9 cellular contexts compared by ENCODE assay signal in the genomic region with DNA sequence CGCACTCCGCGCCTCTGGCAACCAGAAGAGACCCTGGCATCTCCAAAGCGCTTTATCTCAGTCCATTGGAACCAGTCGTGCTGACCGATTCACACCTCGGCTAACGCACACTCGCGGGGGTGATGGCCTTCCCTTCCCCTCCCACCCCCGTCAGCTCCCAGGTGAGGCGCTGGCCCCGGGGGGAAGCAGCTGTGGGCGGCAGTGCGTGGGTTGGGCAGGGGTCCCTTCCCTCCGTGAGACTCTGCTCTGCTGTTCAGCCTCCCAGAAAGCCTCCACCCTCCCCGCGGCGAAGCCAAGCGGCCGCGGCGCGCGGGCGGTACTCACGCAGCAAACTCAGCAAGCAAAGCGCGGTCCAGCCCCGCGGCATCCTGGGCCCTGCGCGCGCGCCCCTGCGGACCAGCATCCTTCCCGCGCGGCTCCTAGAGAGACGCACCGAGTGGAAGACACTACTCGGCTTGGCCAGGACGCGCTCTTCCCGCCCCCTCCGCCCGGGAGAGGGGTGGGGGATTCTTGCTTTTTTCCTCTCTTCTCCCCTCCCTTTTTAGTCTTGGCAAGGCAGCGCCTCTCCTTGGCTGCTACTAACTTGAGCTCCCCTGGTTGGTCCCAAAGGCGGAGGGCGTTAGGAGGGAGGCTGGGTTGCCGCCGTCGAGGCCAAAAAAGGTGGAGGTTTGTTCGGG. TPM values are rescaled to one million over a fixed set of nuclear protein-coding genes. Genes with fewer than 3 reads are reported as not detected.
DNase-seq lines count a peak whose midpoint lies in the region; ATAC-seq and TF ChIP-seq lines count a peak whose summit lies in the region.
"Had no signal": no experiment of that assay in that cellular context is flagged by ENCODE, and none has a peak within 500 bp of the region (broad histone marks: within the 10 kb centered on the region; RNA-seq: fewer than 3 reads in every experiment).

Gene CD34 (minus strand): TSS at position 448 of the 677 bp plus-strand sequence. CDS start 45 bp downstream, at position 403.

- intact Hi-C loops in naive thymus-derived CD4-positive, alpha-beta T cell (cut with micrococcal nuclease): no loop called here
- intact Hi-C loops in vagina (cut with DNase I): no loop called here

- H3K4me3 Mint-ChIP-seq in T-cell: peak within 1 kb of the TSS; percentile 18 to 55 (median 44)
- H3K4me3 Mint-ChIP-seq in naive thymus-derived CD4-positive, alpha-beta T cell: peak within 1 kb of the TSS; percentile 28 to 73 (median 60)

- H3K36me3 Mint-ChIP-seq in T-cell: peaks cover 3% of the 10 kb centered on the region
- H3K36me3 Mint-ChIP-seq in naive thymus-derived CD4-positive, alpha-beta T cell: peaks cover 0 to 5% (median 0%) of the 10 kb centered on the region in 5 donors

- H3K9me3 ChIP-seq in esophagus (ENCODE audit: control insufficient read depth in 2 of 2, insufficient read depth in 1 of 2, low read depth in 1 of 2, low read length in 1 of 2) (no peaks in the 10 kb centered on the region), vagina (no peaks in the 10 kb centered on the region)
- H3K9me3 ChIP-seq in naive thymus-derived CD4-positive, alpha-beta T cell (ENCODE audit: control insufficient read depth in 2 of 3, low read length in 3 of 3): no peaks in the 10 kb centered on the region

- H3K27ac Mint-ChIP-seq in T-cell: no peak within 1 kb of the TSS
- no peak within 1 kb of the TSS for H3K27ac Mint-ChIP-seq in naive thymus-derived CD4-positive, alpha-beta T cell

- H3K27me3 Mint-ChIP-seq in T-cell: peaks cover 51 to 66% of the 10 kb centered on the region in 2 donors
- peaks cover 56 to 76% (median 67%) of the 10 kb centered on the region in 5 donors for H3K27me3 Mint-ChIP-seq in naive thymus-derived CD4-positive, alpha-beta T cell

- H3K36me3 ChIP-seq in esophagus (ENCODE audit: control insufficient read depth in 2 of 2, insufficient read depth in 2 of 2, low read length in 1 of 2) (no peaks in the 10 kb centered on the region), vagina (no peaks in the 10 kb centered on the region)
- no peaks in the 10 kb centered on the region for H3K36me3 ChIP-seq in naive thymus-derived CD4-positive, alpha-beta T cell (ENCODE audit: control insufficient read depth in 2 of 3, insufficient read depth in 3 of 3, low read length in 3 of 3)

- H3K27ac ChIP-seq in esophagus (ENCODE audit: low read depth in 2 of 2, low read length in 1 of 2) (peak within 1 kb of the TSS; percentile 37 to 55), vagina (peak within 1 kb of the TSS; percentile 86)
- H3K27ac ChIP-seq in naive thymus-derived CD4-positive, alpha-beta T cell (ENCODE audit: low read depth, low read length): no peak within 1 kb of the TSS

- TF ChIP-seq POLR2A in vagina (IDR thresholded peaks at IDR 0.05): no peak

- H3K4me1 ChIP-seq in esophagus (ENCODE audit: control insufficient read depth in 2 of 2, insufficient read depth in 2 of 2, low read length in 1 of 2) (peaks cover 2 to 6% of the 10 kb centered on the region in 2 donors), vagina (peaks cover 14% of the 10 kb centered on the region)
- H3K4me1 ChIP-seq in naive thymus-derived CD4-positive, alpha-beta T cell (ENCODE audit: control insufficient read depth in 2 of 2, insufficient read depth in 2 of 2, low read length in 2 of 2): peaks cover 0 to 4% of the 10 kb centered on the region in 2 donors

- peak; percentile 48 for DNase-seq in ELF-1 (ENCODE audit: low read depth, low spot score)
- peak in 4 of 34 experiments; percentile 3 to 13 (median 8) for DNase-seq in T-cell
- peak in 2 of 9 donors; percentile 5 to 31 for DNase-seq in naive thymus-derived CD4-positive, alpha-beta T cell
- no peak for DNase-seq in vagina (ENCODE audit: extremely low spot score in 2 of 2)
- no peak for DNase-seq in activated effector memory CD4-positive, alpha-beta T cell treated with anti-CD3 and anti-CD28 coated beads, Interleukin-2, amount 50 U/mL, for 16 hours
- no peak for DNase-seq in cortex of kidney (lab: John Stamatoyannopoulos, UW)
- no peak for DNase-seq in HUDEP-2 (lab: John Stamatoyannopoulos, UW; ENCODE audit: unreplicated experiment in 76 of 76)

- CTCF ChIA-PET in T-cell (lab: Charles Lee): interaction anchor here in 1 of 2 donors (0.6 kb wide), 1 partner anchor 52 kb away, joined by 6 read pairs; no protein-coding TSS in a partner anchor
- CTCF ChIA-PET in naive thymus-derived CD4-positive, alpha-beta T cell (lab: Charles Lee): no interaction called here

- peaks cover 19 to 25% (median 22%) of the 10 kb centered on the region in 3 donors for H3K4me1 Mint-ChIP-seq in T-cell
- peaks cover 8 to 23% (median 19%) of the 10 kb centered on the region in 7 donors for H3K4me1 Mint-ChIP-seq in naive thymus-derived CD4-positive, alpha-beta T cell

- 4 to 8% methylated on average over 48 to 54 of the region's 54 CpGs for WGBS in esophagus, 2 donors

- peaks cover 0 to 6% of the 10 kb centered on the region in 2 donors for H3K27me3 ChIP-seq in esophagus (ENCODE audit: control insufficient read depth in 1 of 2, insufficient read depth in 2 of 2, low read length in 2 of 2)
- no peaks in the 10 kb centered on the region for H3K27me3 ChIP-seq in naive thymus-derived CD4-positive, alpha-beta T cell (ENCODE audit: control insufficient read depth in 2 of 2, insufficient read depth in 2 of 2, low read length in 2 of 2)
- H3K27me3 ChIP-seq in vagina: no peaks in the 10 kb centered on the region

- H3K4me3 ChIP-seq in esophagus (ENCODE audit: low read depth in 1 of 2, low read length in 2 of 2) (peak within 1 kb of the TSS; percentile 23 to 40), vagina (peak within 1 kb of the TSS; percentile 52 to 56)
- no peak within 1 kb of the TSS for H3K4me3 ChIP-seq in naive thymus-derived CD4-positive, alpha-beta T cell (ENCODE audit: low read length)

- POLR2A ChIA-PET in T-cell (lab: Charles Lee): no interaction called here
- POLR2A ChIA-PET in naive thymus-derived CD4-positive, alpha-beta T cell (lab: Charles Lee): no interaction called here

- no peaks in the 10 kb centered on the region for H3K9me3 Mint-ChIP-seq in T-cell
- no peaks in the 10 kb centered on the region for H3K9me3 Mint-ChIP-seq in naive thymus-derived CD4-positive, alpha-beta T cell

- no peak for TF ChIP-seq CTCF in vagina (IDR thresholded peaks at IDR 0.05)

- ATAC-seq in T-cell (replicated peaks in 1 of 4): peak; percentile 29 to 52 (median 43)
- peak; percentile 49 for ATAC-seq in naive thymus-derived CD4-positive, alpha-beta T cell

RNA-seq across cellular contexts. Expression of gene CD34, which starts in this region (rescaled TPM):
- total RNA-seq in T-cell (1 to 10 TPM in 2 of 5 donors, under 1 TPM in 3; 0.57 to 1.6 (median 0.83) TPM), vagina (57.5 TPM)
- polyA plus RNA-seq in esophagus: 10 to 100 TPM in 1 of 2 donors, 1 to 10 TPM in 1; 3.8 to 10.2 TPM
- 1 to 10 TPM in 1 of 5 experiments, under 1 TPM in 3, not detected in 1; 0.02 to 3.4 (median 0.39) TPM for total RNA-seq in naive thymus-derived CD4-positive, alpha-beta T cell
- polyA plus RNA-seq in naive thymus-derived CD4-positive, alpha-beta T cell: not detected
- total RNA-seq: HT1080 had no signal

Comparison
In these comparisons a context has a peak if more than half of its experiments do, and no peak if none do; other contexts are left out.
1. RNA of gene CD34 (total RNA-seq): 57.5 TPM in vagina (single experiment); 0.57 to 1.6 TPM in T-cell and 0.02 to 3.4 TPM in naive thymus-derived CD4-positive, alpha-beta T cell; every median in the first group is over 10 times any median in the second.
2. RNA of gene CD34 (polyA plus RNA-seq): 3.8 to 10.2 TPM in esophagus; not detected in naive thymus-derived CD4-positive, alpha-beta T cell; every median in the first group is over 4 times any median in the second.